29 cellular contexts compared by ENCODE assay signal in the genomic region with DNA sequence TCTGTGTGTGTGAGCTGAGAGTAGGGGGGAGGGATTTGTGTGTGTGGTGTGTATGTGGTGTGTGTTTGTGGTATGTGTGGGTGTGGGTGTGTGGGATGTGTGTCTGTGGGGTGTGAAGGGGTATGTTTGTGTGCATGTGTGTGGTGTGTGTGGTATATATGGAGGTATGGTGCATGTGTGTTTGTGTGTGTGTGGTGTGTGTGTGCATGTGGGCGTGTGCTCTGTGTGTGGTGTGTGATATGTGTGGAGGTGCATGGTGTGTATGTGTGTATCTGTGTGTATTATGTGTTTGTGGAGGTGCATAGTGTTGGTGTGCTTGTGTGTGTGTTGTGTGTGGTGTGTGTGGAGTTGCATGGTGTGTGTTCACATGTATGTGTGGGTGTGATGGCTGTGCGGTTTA.
"Had no signal": no experiment of that assay in that cellular context is flagged by ENCODE, and none has a peak within 500 bp of the region (broad histone marks: within the 10 kb centered on the region; RNA-seq: fewer than 3 reads in every experiment).

No MANE protein-coding gene starts in this region.

- H3K4me1 Mint-ChIP-seq: immature natural killer cell; naive B cell; stimulated activated memory B cell treated with anti-CD40 and anti-IgM and Interleukin-4, amounts not matched to agents 10 μg/mL and 1 μg/mL and 100 μg/mL, for 72 hours; stimulated activated naive CD8-positive, alpha-beta T cell treated with anti-CD3 and anti-CD28 coated beads, Interleukin-15, amount 100 ng/mL, for 72 hours had no signal

- H3K36me3 Mint-ChIP-seq: immature natural killer cell; naive B cell; natural killer cell treated with Interleukin-12 subunit alpha and Interleukin-12 subunit beta and Interleukin-15 and Interleukin-18, amount 100 ng/mL, for 72 hours; stimulated activated memory B cell treated with anti-CD40 and anti-IgM and Interleukin-4, amounts not matched to agents 10 μg/mL and 1 μg/mL and 100 μg/mL, for 72 hours had no signal

- ATAC-seq: left colon; left lung; pancreas; right cardiac atrium; stimulated activated memory B cell treated with anti-CD40 and anti-IgM and Interleukin-4, amounts not matched to agents 10 μg/mL and 1 μg/mL and 100 μg/mL, for 72 hours; stimulated activated naive CD8-positive, alpha-beta T cell treated with anti-CD3 and anti-CD28 coated beads, Interleukin-15, amount 100 ng/mL, for 72 hours had no signal

- H3K4me3 ChIP-seq: heart left ventricle, left lung, lower lobe of right lung, pancreas, prostate gland, sigmoid colon, spleen, tibial nerve, upper lobe of left lung, uterus had no signal

- H3K4me3 Mint-ChIP-seq: immature natural killer cell; naive B cell; natural killer cell treated with Interleukin-12 subunit alpha and Interleukin-12 subunit beta and Interleukin-15 and Interleukin-18, amount 100 ng/mL, for 72 hours; stimulated activated memory B cell treated with anti-CD40 and anti-IgM and Interleukin-4, amounts not matched to agents 10 μg/mL and 1 μg/mL and 100 μg/mL, for 72 hours; stimulated activated naive CD8-positive, alpha-beta T cell treated with anti-CD3 and anti-CD28 coated beads, Interleukin-15, amount 100 ng/mL, for 72 hours had no signal

- H3K27me3 ChIP-seq: left lung, pancreas, sigmoid colon, tibial nerve, upper lobe of left lung, uterus had no signal

- DNase-seq: heart left ventricle; hypothalamus; immature natural killer cell; kidney; left colon; left lung; lower lobe of right lung; mammary epithelial cell; mesenchymal stem cell; naive B cell; nucleus accumbens; pancreas; posterior cingulate gyrus; retina; right cardiac atrium; sigmoid colon; small intestine; spleen; stimulated activated CD4-positive, alpha-beta T cell treated with anti-CD3 and anti-CD28 coated beads, Interleukin-4, amount 100 ng/mL, for 24 hours; stimulated activated naive CD4-positive, alpha-beta T cell treated with Interleukin-2 at 50 U/mL for 16 hours; stimulated activated naive CD8-positive, alpha-beta T cell treated with anti-CD3 and anti-CD28 coated beads, Interleukin-15, amount 100 ng/mL, for 72 hours; substantia nigra; upper lobe of left lung; uterus had no signal

- H3K27me3 Mint-ChIP-seq: stimulated activated memory B cell treated with anti-CD40 and anti-IgM and Interleukin-4, amounts not matched to agents 10 μg/mL and 1 μg/mL and 100 μg/mL, for 72 hours had no signal

- H3K9me3 ChIP-seq: heart left ventricle, left lung, lower lobe of right lung, pancreas, prostate gland, sigmoid colon, spleen, tibial nerve, upper lobe of left lung, uterus had no signal

- H3K27ac Mint-ChIP-seq: immature natural killer cell; naive B cell; natural killer cell treated with Interleukin-12 subunit alpha and Interleukin-12 subunit beta and Interleukin-15 and Interleukin-18, amount 100 ng/mL, for 72 hours; stimulated activated memory B cell treated with anti-CD40 and anti-IgM and Interleukin-4, amounts not matched to agents 10 μg/mL and 1 μg/mL and 100 μg/mL, for 72 hours; stimulated activated naive CD8-positive, alpha-beta T cell treated with anti-CD3 and anti-CD28 coated beads, Interleukin-15, amount 100 ng/mL, for 72 hours had no signal

- H3K36me3 ChIP-seq: heart left ventricle, left lung, lower lobe of right lung, pancreas, prostate gland, sigmoid colon, spleen, tibial nerve, upper lobe of left lung, uterus had no signal

- H3K4me1 ChIP-seq: heart left ventricle, left lung, lower lobe of right lung, pancreas, prostate gland, sigmoid colon, spleen, tibial nerve, upper lobe of left lung, uterus had no signal

- FAIRE-seq: islet of Langerhans, kidney, pancreas, small intestine had no signal

- H3K27ac ChIP-seq: heart left ventricle, left lung, lower lobe of right lung, pancreas, prostate gland, sigmoid colon, spleen, tibial nerve, upper lobe of left lung, uterus had no signal

- H3K9me3 Mint-ChIP-seq: immature natural killer cell; naive B cell; natural killer cell treated with Interleukin-12 subunit alpha and Interleukin-12 subunit beta and Interleukin-15 and Interleukin-18, amount 100 ng/mL, for 72 hours; stimulated activated memory B cell treated with anti-CD40 and anti-IgM and Interleukin-4, amounts not matched to agents 10 μg/mL and 1 μg/mL and 100 μg/mL, for 72 hours; stimulated activated naive CD8-positive, alpha-beta T cell treated with anti-CD3 and anti-CD28 coated beads, Interleukin-15, amount 100 ng/mL, for 72 hours had no signal
